11 cellular contexts compared by ENCODE assay signal in genomic region chr20:25053207-25054132, GRCh38. TPM values are rescaled to one million over a fixed set of nuclear protein-coding genes. Genes with fewer than 3 reads are reported as not detected.
DNase-seq lines count a peak whose midpoint lies in the region; FAIRE-seq and TF ChIP-seq lines count a peak whose summit lies in the region.
"Had no signal": no experiment of that assay in that cellular context is flagged by ENCODE, and none has a peak within 500 bp of the region (broad histone marks: within the 10 kb centered on the region; RNA-seq: fewer than 3 reads in every experiment).

No MANE protein-coding gene starts in this region.

- H2AFZ ChIP-seq in endothelial cell of umbilical vein (ENCODE audit: low read depth, low read length): no peak overlapping the region

- CTCF ChIA-PET in endothelial cell of umbilical vein (lab: Charles Lee) (interaction anchor here (0.7 kb wide), 1 partner anchor 84 kb away, joined by 3 read pairs; no protein-coding TSS in a partner anchor), RWPE1 (lab: Yijun Ruan, JAX) (interaction anchor here (0.6 kb wide), 1 partner anchor 65 kb away, joined by 5 read pairs; no protein-coding TSS in a partner anchor)

- no peak for FAIRE-seq in endothelial cell of umbilical vein (lab: Jason Lieb, UNC)
- FAIRE-seq: RCC 7860 had no signal

- no peaks in the 10 kb centered on the region for H3K79me2 ChIP-seq in endothelial cell of umbilical vein (ENCODE audit: control insufficient read depth, insufficient read depth, low read length)

- intact Hi-C loops in endothelial cell of umbilical vein (cut with micrococcal nuclease): no loop called here

- peak overlapping the region; percentile 31 to 69 (median 56); a peak in 20 of 22 replicates for H3K9ac ChIP-seq in BLaER1 treated with 17β-estradiol and CSF1 and Interleukin-3, amounts not matched to agents 10 nM and 100 nM
- no peak overlapping the region for H3K9ac ChIP-seq in endothelial cell of umbilical vein (replicated peaks; ENCODE audit: extremely low read depth, insufficient read depth, low read length)

- no peaks in the 10 kb centered on the region for H3K9me3 ChIP-seq in BLaER1 treated with 17β-estradiol and CSF1 and Interleukin-3, amounts not matched to agents 10 nM and 100 nM (replicated peaks in 1 of 11)
- no peaks in the 10 kb centered on the region for H3K9me3 ChIP-seq in endothelial cell of umbilical vein (replicated peaks; ENCODE audit: control insufficient read depth, insufficient read depth, low read length)

- H3K4me3 ChIP-seq in BLaER1 treated with 17β-estradiol and CSF1 and Interleukin-3, amounts not matched to agents 10 nM and 100 nM: peak overlapping the region in 3 of 10 experiments; percentile 9 to 16 (median 10); a peak in 2 of 20 replicates
- no peak overlapping the region for H3K4me3 ChIP-seq in endothelial cell of umbilical vein (replicated peaks in 1 of 3; ENCODE audit: insufficient read depth in 1 of 3, low read depth in 1 of 3, low read length in 3 of 3)

- peak overlapping the region in 1 of 3 experiments; percentile 87 for H3K4me3 Mint-ChIP-seq in nephron

- POLR2A ChIA-PET in endothelial cell of umbilical vein (lab: Charles Lee) (no interaction called here), RWPE1 (lab: Yijun Ruan, JAX; ENCODE audit: low non-redundant PET) (no interaction called here)

- H3K27me3 Mint-ChIP-seq in nephron (ENCODE audit: low read depth): peaks cover 20% of the 10 kb centered on the region

- peak overlapping the region in 10 of 11 experiments; percentile 37 to 67 (median 46); a peak in 18 of 22 replicates for H3K27ac ChIP-seq in BLaER1 treated with 17β-estradiol and CSF1 and Interleukin-3, amounts not matched to agents 10 nM and 100 nM
- H3K27ac ChIP-seq in endothelial cell of umbilical vein (ENCODE audit: insufficient read depth, low read depth, low read length) (no peak overlapping the region), RWPE1 (no peak overlapping the region)

- no peaks in the 10 kb centered on the region for H3K36me3 Mint-ChIP-seq in nephron (ENCODE audit: low read depth)

- peak overlapping the region; percentile 74 to 99 (median 97) for H3K4me2 ChIP-seq in BLaER1 treated with 17β-estradiol and CSF1 and Interleukin-3, amounts not matched to agents 10 nM and 100 nM
- H3K4me2 ChIP-seq in endothelial cell of umbilical vein (ENCODE audit: insufficient read depth, low read length): no peak overlapping the region

- no peak for TF ChIP-seq POLR2A in endothelial cell of umbilical vein (IDR thresholded peaks at IDR 0.05; ENCODE audit: low read depth, low read length)

- H3K4me1 ChIP-seq in BLaER1 treated with 17β-estradiol and CSF1 and Interleukin-3, amounts not matched to agents 10 nM and 100 nM: peaks cover 60 to 87% (median 77%) of the 10 kb centered on the region in 10 experiments
- peaks cover 7% of the 10 kb centered on the region for H3K4me1 ChIP-seq in endothelial cell of umbilical vein (ENCODE audit: control insufficient read depth, extremely low read depth, insufficient read depth, low read length)

- H3K4me1 Mint-ChIP-seq in nephron: peaks cover 53% of the 10 kb centered on the region

- H3K27me3 ChIP-seq in BLaER1 treated with 17β-estradiol and CSF1 and Interleukin-3, amounts not matched to agents 10 nM and 100 nM: no peaks in the 10 kb centered on the region
- peaks cover 0 to 5% of the 10 kb centered on the region in 2 experiments for H3K27me3 ChIP-seq in endothelial cell of umbilical vein (ENCODE audit: control insufficient read depth in 2 of 2, insufficient read depth in 2 of 2, low read length in 2 of 2)

- dilution Hi-C loops in endothelial cell of umbilical vein (cut with MboI; ENCODE audit: extremely low pct_ligation_motif_present, low sequenced_read_pairs): no loop called here

- H4K20me1 ChIP-seq in BLaER1 treated with 17β-estradiol and CSF1 and Interleukin-3, amounts not matched to agents 10 nM and 100 nM: peaks cover 13 to 84% (median 73%) of the 10 kb centered on the region in 11 experiments; a peak in 19 of 22 replicates
- H4K20me1 ChIP-seq in endothelial cell of umbilical vein (replicated peaks; ENCODE audit: control insufficient read depth, extremely low read depth, insufficient read depth, low read length): no peaks in the 10 kb centered on the region

- no peak for TF ChIP-seq CTCF in endothelial cell of umbilical vein (IDR thresholded peaks at IDR 0.05; ENCODE audit: extremely low read depth in 1 of 2, insufficient read depth in 1 of 2, low read depth in 1 of 2, low read length in 2 of 2)
- TF ChIP-seq CTCF in nephron (IDR thresholded peaks at IDR 0.05; ENCODE audit: unreplicated experiment in 3 of 3): no peak
- no peak for TF ChIP-seq CTCF in RWPE1 (conservative IDR thresholded peaks at IDR 0.05; ENCODE audit: low read depth)

- H3K9me3 Mint-ChIP-seq in nephron: no peaks in the 10 kb centered on the region

- peak overlapping the region; percentile 79 to 92 (median 82) for H3K27ac Mint-ChIP-seq in nephron

- no TSS peak for BruUV-seq in endothelial cell of umbilical vein (replicated peaks; lab: Mats Ljungman, UMichigan)

- DNase-seq in NCI-H1694 treated with DMSO at 0.1 percent for 48 hours (lab: John Stamatoyannopoulos, UW) (peak; percentile 29), endothelial cell of umbilical vein (ENCODE audit: low read depth, low spot score) (peak; percentile 27), RWPE1 (ENCODE audit: low spot score) (no peak), HK-2 (ENCODE audit: unreplicated experiment) (no peak), mesenteric fat pad (ENCODE audit: low spot score) (no peak), COLO668 (lab: John Stamatoyannopoulos, UW; ENCODE audit: unreplicated experiment) (no peak)
- DNase-seq: central memory CD4-positive, alpha-beta T cell had no signal

- H3K36me3 ChIP-seq in BLaER1 treated with 17β-estradiol and CSF1 and Interleukin-3, amounts not matched to agents 10 nM and 100 nM: peaks cover 0 to 25% (median 0%) of the 10 kb centered on the region in 11 experiments; a peak in 3 of 22 replicates
- H3K36me3 ChIP-seq in endothelial cell of umbilical vein (ENCODE audit: control insufficient read depth in 2 of 2, extremely low read depth in 1 of 2, insufficient read depth in 2 of 2, low read length in 2 of 2): no peaks in the 10 kb centered on the region

- no peaks in the 10 kb centered on the region for H3K9me1 ChIP-seq in endothelial cell of umbilical vein (replicated peaks; ENCODE audit: control insufficient read depth, extremely low read depth, insufficient read depth, low read length)

TF ChIP-seq in endothelial cell of umbilical vein, 7 proteins besides CTCF, POLR2A, EP300 and RAD21:
- TF ChIP-seq MAX (IDR thresholded peaks at IDR 0.05; ENCODE audit: insufficient read depth, insufficient read length) (no peak), JUN (IDR thresholded peaks at IDR 0.05; ENCODE audit: borderline replicate concordance, insufficient read depth, insufficient read length, low read depth) (no peak), POLR2AphosphoS5 (IDR thresholded peaks at IDR 0.05; ENCODE audit: insufficient read depth, low read depth, low read length) (no peak), GATA2 (IDR thresholded peaks at IDR 0.05; ENCODE audit: insufficient read depth, insufficient read length, low read depth, low read length) (no peak), FOS (IDR thresholded peaks at IDR 0.05; ENCODE audit: borderline replicate concordance, insufficient read depth, low read length) (no peak), EZH2 (IDR thresholded peaks at IDR 0.05; ENCODE audit: borderline replicate concordance, low read depth, low read length, severe bottlenecking) (no peak), MYC (IDR thresholded peaks at IDR 0.05; ENCODE audit: low read depth, low read length) (no peak)

RNA-seq across cellular contexts. Expression of gene ACSS1, which starts 4.5 kb away (rescaled TPM):
- total RNA-seq in endothelial cell of umbilical vein (8.0 and 17.9 TPM in 2 replicates), mesenteric fat pad (14.3 TPM)
- polyA plus RNA-seq in endothelial cell of umbilical vein: 6.0 and 6.2 TPM in 2 replicates
- polyA plus RNA-seq in endothelial cell of umbilical vein (2011; cell fraction: cytosol; rRNA removed): 3.9 TPM in 2 replicates
- polyA plus RNA-seq in endothelial cell of umbilical vein (2011; cell fraction: nucleus; rRNA removed): 13.4 and 15.5 TPM in 2 replicates
- 3.7 and 4.0 TPM in 2 replicates for polyA plus RNA-seq in endothelial cell of umbilical vein (2012)
- 9.6 and 10.8 TPM in 2 replicates for polyA minus RNA-seq in endothelial cell of umbilical vein
- not detected for polyA minus RNA-seq in endothelial cell of umbilical vein (2011; cell fraction: cytosol; rRNA and poly(A)+ RNA removed)
- 3.6 and 4.4 TPM in 2 replicates for polyA minus RNA-seq in endothelial cell of umbilical vein (2011; cell fraction: nucleus; rRNA and poly(A)+ RNA removed)

RNA-seq across cellular contexts. Expression of gene VSX1, which starts 28.5 kb away (rescaled TPM):
- total RNA-seq in endothelial cell of umbilical vein: not detected in 2 replicates
- not detected in 2 replicates for polyA plus RNA-seq in endothelial cell of umbilical vein
- not detected in 2 replicates for polyA plus RNA-seq in endothelial cell of umbilical vein (2011; cell fraction: cytosol; rRNA removed)
- polyA plus RNA-seq in endothelial cell of umbilical vein (2011; cell fraction: nucleus; rRNA removed): not detected in 2 replicates
- polyA plus RNA-seq in endothelial cell of umbilical vein (2012): not detected in 2 replicates
- polyA minus RNA-seq in endothelial cell of umbilical vein: not detected in 2 replicates
- not detected for polyA minus RNA-seq in endothelial cell of umbilical vein (2011; cell fraction: cytosol; rRNA and poly(A)+ RNA removed)
- not detected in 2 replicates for polyA minus RNA-seq in endothelial cell of umbilical vein (2011; cell fraction: nucleus; rRNA and poly(A)+ RNA removed)
- total RNA-seq in mesenteric fat pad: not detected
- total RNA-seq: renal cortical epithelial cell had no signal

Comparison
In these comparisons a context has a peak if more than half of its experiments do, and no peak if none do; other contexts are left out.
1. H3K27ac ChIP-seq: peak in BLaER1 treated with 17β-estradiol and CSF1 and Interleukin-3, amounts not matched to agents 10 nM and 100 nM (10 of 11); none in endothelial cell of umbilical vein (single experiment) and RWPE1 (single experiment).
2. DNase-seq: peak in NCI-H1694 treated with DMSO at 0.1 percent for 48 hours (single experiment) and endothelial cell of umbilical vein (single experiment); none in RWPE1 (single experiment), HK-2 (single experiment), mesenteric fat pad (single experiment) and COLO668 (single experiment).